8 cellular contexts compared by ENCODE assay signal in genomic region chr14:75279739-75280447, GRCh38. TPM values are rescaled to one million over a fixed set of nuclear protein-coding genes. Genes with fewer than 3 reads are reported as not detected.
DNase-seq lines count a peak whose midpoint lies in the region; ATAC-seq, FAIRE-seq and TF ChIP-seq lines count a peak whose summit lies in the region.

No MANE protein-coding gene starts in this region.

- H3K27ac ChIP-seq in GM12878 (ENCODE audit: control insufficient read depth, insufficient read depth), result no peak overlapping the region
- H3K27ac ChIP-seq in kidney (ENCODE audit: low read depth in 2 of 2, low read length in 2 of 2), result peak overlapping the region; percentile 66 to 99
- H3K27ac ChIP-seq in stomach smooth muscle (ENCODE audit: low read length), result peak overlapping the region; percentile 99

- no peaks in the 10 kb centered on the region; the same call in 1 of the 2 replicates for H3K79me2 ChIP-seq in GM12878 (ENCODE audit: control insufficient read depth, insufficient read depth, low read length)

- H3K9ac ChIP-seq in GM12878 (ENCODE audit: control insufficient read depth, insufficient read depth, low read length) (no peak overlapping the region), kidney (ENCODE audit: low read length in 2 of 2) (peak overlapping the region; percentile 94), stomach smooth muscle (ENCODE audit: low read length in 2 of 2) (peak overlapping the region; percentile 88 to 96)

- intact Hi-C loops in activated CD4-positive, alpha-beta T cell treated with anti-CD3 and anti-CD28 coated beads, Interleukin-2, amount 10 ng/mL, durations not matched to agents 24 days and 14 days (cut with micrococcal nuclease), result no loop called here
- intact Hi-C loops in GM12878 (cut with micrococcal nuclease; ENCODE audit: unreplicated experiment) (loop anchor here (2.0 kb wide), 1 partner anchor 21 kb away; no protein-coding TSS in a partner anchor), kidney (cut with DNase I) (no loop called here)

- WGBS in GM12878 (ENCODE audit: insufficient coverage, insufficient replicate concordance, low lambda C conversion rate, missing lambda C conversion rate), result 39% methylated on average over 27 of the region's 27 CpGs

- H3K27me3 ChIP-seq in GM12878 (replicated peaks in 1 of 2; ENCODE audit: control insufficient read depth in 2 of 2, insufficient read depth in 2 of 2, low read length in 1 of 2) (peaks cover 26 to 30% of the 10 kb centered on the region in 2 experiments), stomach smooth muscle (ENCODE audit: control insufficient read depth in 1 of 2, insufficient read depth in 2 of 2, low read length in 2 of 2) (no peaks in the 10 kb centered on the region)

- H3K4me1 Mint-ChIP-seq in activated CD4-positive, alpha-beta T cell treated with anti-CD3 and anti-CD28 coated beads, Interleukin-2, amount 10 ng/mL, durations not matched to agents 24 days and 14 days, result peaks cover 33% of the 10 kb centered on the region

- no peak for DNase-seq in activated CD4-positive, alpha-beta T cell treated with anti-CD3 and anti-CD28 coated beads, Interleukin-2, amount 10 ng/mL, durations not matched to agents 24 days and 14 days
- DNase-seq in activated CD4-positive, alpha-beta T cell treated with anti-CD3 and anti-CD28 coated beads for 48 hours, result no peak
- no peak for DNase-seq in GM12878 (ENCODE audit: low read depth, low spot score)
- DNase-seq in kidney, result peak; percentile 80
- DNase-seq in SKM-1 treated with dmso at 0.1 percent for 144 hours (lab: John Stamatoyannopoulos, UW; ENCODE audit: unreplicated experiment), result no peak

- peaks cover 28% of the 10 kb centered on the region for H3K36me3 Mint-ChIP-seq in activated CD4-positive, alpha-beta T cell treated with anti-CD3 and anti-CD28 coated beads, Interleukin-2, amount 10 ng/mL, durations not matched to agents 24 days and 14 days (ENCODE audit: low read depth)

- H3K4me3 Mint-ChIP-seq in activated CD4-positive, alpha-beta T cell treated with anti-CD3 and anti-CD28 coated beads, Interleukin-2, amount 10 ng/mL, durations not matched to agents 24 days and 14 days, result peak overlapping the region; percentile 88

- ATAC-seq in GM12878 (no peak), HG03457 (IDR thresholded peaks at IDR 0.05; ENCODE audit: unreplicated experiment) (no peak), GM19467 (IDR thresholded peaks at IDR 0.05; ENCODE audit: unreplicated experiment) (no peak)

- H3K4me1 ChIP-seq in GM12878 (ENCODE audit: control insufficient read depth, insufficient read depth, low read length), result peaks cover 17% of the 10 kb centered on the region
- peaks cover 10 to 21% of the 10 kb centered on the region in 2 donors for H3K4me1 ChIP-seq in kidney (ENCODE audit: control insufficient read depth in 1 of 2, insufficient read depth in 1 of 2, low read depth in 1 of 2, low read length in 2 of 2)
- peaks cover 44% of the 10 kb centered on the region for H3K4me1 ChIP-seq in stomach smooth muscle (ENCODE audit: control insufficient read depth, insufficient read depth, low read length)

- 0 out of 2 replicates have a peak overlapping the region, but pooled peaks have one; percentile 73 for H3K4me3 ChIP-seq in GM12878
- peak overlapping the region; percentile 81 to 93 for H3K4me3 ChIP-seq in kidney (ENCODE audit: low read length in 2 of 2)
- peak overlapping the region; percentile 96 for H3K4me3 ChIP-seq in stomach smooth muscle (ENCODE audit: low read length in 2 of 2)

- FAIRE-seq in GM12878 (lab: Jason Lieb, UNC), result no peak
- no peak for FAIRE-seq in kidney (lab: Jason Lieb, UNC)

- SMC1A ChIA-PET in GM12878 (lab: Charles Lee; ENCODE audit: uncharacterized antibody, unreplicated experiment), result no interaction called here

- H3K36me3 ChIP-seq in GM12878 (ENCODE audit: control insufficient read depth in 2 of 2, insufficient read depth in 2 of 2, low read length in 1 of 2), result no peaks in the 10 kb centered on the region
- peaks cover 7 to 24% of the 10 kb centered on the region in 2 donors for H3K36me3 ChIP-seq in kidney (ENCODE audit: control insufficient read depth in 1 of 2, insufficient read depth in 2 of 2, low read length in 2 of 2)
- peaks cover 14 to 23% of the 10 kb centered on the region in 2 donors for H3K36me3 ChIP-seq in stomach smooth muscle (ENCODE audit: control insufficient read depth in 2 of 2, insufficient read depth in 2 of 2, low read length in 2 of 2)

- no peak for TF ChIP-seq RAD21 in GM12878 (IDR thresholded peaks at IDR 0.05; ENCODE audit: insufficient read depth, low read depth, low read length)

- H4K20me1 ChIP-seq in GM12878 (ENCODE audit: control insufficient read depth, insufficient read depth), result 0 out of 2 replicates have a peak, but pooled peaks cover 3% of the 10 kb centered on the region

- H3K4me2 ChIP-seq in GM12878 (ENCODE audit: control insufficient read depth, insufficient read depth), result peak overlapping the region; percentile 77

- no peaks in the 10 kb centered on the region for H3K9me3 Mint-ChIP-seq in activated CD4-positive, alpha-beta T cell treated with anti-CD3 and anti-CD28 coated beads, Interleukin-2, amount 10 ng/mL, durations not matched to agents 24 days and 14 days

- peak overlapping the region; percentile 98 for H3K27ac Mint-ChIP-seq in activated CD4-positive, alpha-beta T cell treated with anti-CD3 and anti-CD28 coated beads, Interleukin-2, amount 10 ng/mL, durations not matched to agents 24 days and 14 days

- no peak for TF ChIP-seq EP300 in GM12878 (IDR thresholded peaks at IDR 0.05; ENCODE audit: borderline replicate concordance in 1 of 2, control insufficient read depth in 1 of 2, low read depth in 2 of 2, low read length in 2 of 2)

- peaks cover 42% of the 10 kb centered on the region for H3K27me3 Mint-ChIP-seq in activated CD4-positive, alpha-beta T cell treated with anti-CD3 and anti-CD28 coated beads, Interleukin-2, amount 10 ng/mL, durations not matched to agents 24 days and 14 days

- in situ Hi-C loops in GM12878 (cut with MboI), result no loop called here

- no peak for TF ChIP-seq CTCF in GM12878 (IDR thresholded peaks at IDR 0.05 in 2 of 3, conservative IDR thresholded peaks at IDR 0.05 in 1 of 3; ENCODE audit: control insufficient read depth in 2 of 3, extremely low read depth in 1 of 3, insufficient read depth in 1 of 3, low read depth in 3 of 3, low read length in 3 of 3)
- no peak for TF ChIP-seq CTCF in kidney (IDR thresholded peaks at IDR 0.05; ENCODE audit: borderline replicate concordance, extremely low read depth, insufficient read depth)

- RAD21 ChIA-PET in GM12878 (lab: Charles Lee; ENCODE audit: unreplicated experiment), result interaction anchor here (1.6 kb wide), 1 partner anchor 14 kb away, joined by 4 read pairs; no protein-coding TSS in a partner anchor

- CTCF ChIA-PET in GM12878 (lab: Yijun Ruan, JAX), result interaction anchor here (1.1 kb wide), 1 partner anchor 21 kb away, joined by 5 read pairs; no protein-coding TSS in a partner anchor

- BruUV-seq in GM12878 (replicated peaks; lab: Mats Ljungman, UMichigan), result no TSS peak

- POLR2A ChIA-PET in GM12878 (lab: Charles Lee), result interaction anchor here (1.0 kb wide), 1 partner anchor 15 kb away, joined by 5 read pairs; no protein-coding TSS in a partner anchor

- TF ChIP-seq POLR2A in GM12878 (IDR thresholded peaks at IDR 0.05; ENCODE audit: low read depth, low read length), result no peak

- H3K9me3 ChIP-seq in GM12878 (replicated peaks; ENCODE audit: control insufficient read depth, insufficient read depth, low read length), result no peaks in the 10 kb centered on the region
- no peaks in the 10 kb centered on the region for H3K9me3 ChIP-seq in kidney (ENCODE audit: control insufficient read depth in 1 of 2, low read length in 2 of 2)
- no peaks in the 10 kb centered on the region for H3K9me3 ChIP-seq in stomach smooth muscle (ENCODE audit: control insufficient read depth in 2 of 2, low read length in 2 of 2)

- no peak overlapping the region for H2AFZ ChIP-seq in GM12878 (ENCODE audit: control insufficient read depth, low read depth, low read length)

TF ChIP-seq in GM12878, 131 proteins besides CTCF, POLR2A, EP300 and RAD21 (continues in another document):
- TF ChIP-seq E2F4 (IDR thresholded peaks at IDR 0.05; ENCODE audit: low read depth, low read length) (no peak), SMC3 (IDR thresholded peaks at IDR 0.05; ENCODE audit: borderline replicate concordance, low read length) (no peak), LARP7 (IDR thresholded peaks at IDR 0.05) (no peak), MEF2A (IDR thresholded peaks at IDR 0.05; ENCODE audit: insufficient read depth, low read depth, low read length) (no peak), BRCA1 (IDR thresholded peaks at IDR 0.05; ENCODE audit: low read depth, low read length) (no peak), POLR2AphosphoS2 (IDR thresholded peaks at IDR 0.05; ENCODE audit: low read depth, low read length) (no peak)

RNA-seq across cellular contexts. Expression of gene FOS, which starts 1.3 kb away (rescaled TPM):
- 26.5 and 29.6 TPM in 2 replicates for total RNA-seq in activated CD4-positive, alpha-beta T cell treated with anti-CD3 and anti-CD28 coated beads, Interleukin-2, amount 10 ng/mL, durations not matched to agents 24 days and 14 days
- 5.1 and 5.7 TPM in 2 replicates for total RNA-seq in GM12878 (2013; cell fraction: nucleolus; rRNA removed)
- total RNA-seq in GM12878 (2014; rRNA removed), result 0.05 and 0.40 TPM in 2 replicates
- 0.09 and 0.13 TPM in 2 replicates for total RNA-seq in GM12878 (2014; rRNA removed; fragmentation: Illumina TruSeq; extraction: Trizol)
- total RNA-seq in GM12878 (2021), result 0.43 and 0.64 TPM in 2 replicates
- 0.64 TPM for polyA plus RNA-seq in GM12878 (2011; ENCODE audit: low read depth)
- polyA plus RNA-seq in GM12878 (2011; rRNA removed), result 0.95 TPM in 2 replicates
- 1.1 and 1.4 TPM in 2 replicates for polyA plus RNA-seq in GM12878 (2011; cell fraction: cytosol; rRNA removed)
- polyA plus RNA-seq in GM12878 (2011; cell fraction: nucleus; rRNA removed), result 7.4 and 8.9 TPM in 2 replicates
- 0.54 and 1.5 TPM in 2 replicates for polyA plus RNA-seq in GM12878 (2012)
- 0.10 TPM in 1 of 2 replicates, not detected in the other for polyA plus RNA-seq in GM12878 (2014; fragmentation: Illumina TruSeq; extraction: Trizol)
- under 1 TPM; 0.02 to 0.13 TPM for polyA plus RNA-seq in GM12878 (2014; fragmentation: Nextera tagmentation; extraction: Ambion mirVana)
- 0.10 and 0.36 TPM in 2 replicates for polyA plus RNA-seq in GM12878 (2014; rRNA removed)
- under 1 TPM; 0.67 to 0.75 TPM for polyA plus RNA-seq in GM12878 (2016; fragmentation: Nextera tagmentation; extraction: Ambion mirVana)
- polyA minus RNA-seq in GM12878 (2011; rRNA and poly(A)+ RNA removed), result 1.6 and 4.9 TPM in 2 replicates
- 3.4 and 4.5 TPM in 2 replicates for polyA minus RNA-seq in GM12878 (2011; cell fraction: cytosol; rRNA and poly(A)+ RNA removed)
- polyA minus RNA-seq in GM12878 (2011; cell fraction: nucleus; rRNA and poly(A)+ RNA removed), result 17.4 and 22.5 TPM in 2 replicates
- total RNA-seq in kidney, result 116 TPM
- polyA plus RNA-seq in kidney (ENCODE audit: insufficient read depth, low read depth, low replicate concordance), result 193 TPM
